ENCODE assay signal across 16 cellular contexts in genomic region chr13:99642841-99643240, GRCh38.
"Had no signal": no experiment of that assay in that cellular context is flagged by ENCODE, and none has a peak within 500 bp of the region (broad histone marks: within the 10 kb centered on the region; RNA-seq: fewer than 3 reads in every experiment).

No MANE protein-coding gene starts in this region.

- DNase-seq: cortex of kidney; effector CD4-positive, alpha-beta T cell; foreskin fibroblast; gastrocnemius medialis; natural killer cell; occipital lobe; right lobe of liver; small intestine; stimulated activated CD4-positive, alpha-beta T cell treated with anti-CD3 and anti-CD28 coated beads, Interleukin-15, amount 100 ng/mL, for 24 hours; stimulated activated CD4-positive, alpha-beta T cell treated with anti-CD3 and anti-CD28 coated beads, Interleukin-2, amount 100 ng/mL, for 48 hours; stimulated activated naive B cell treated with anti-CD40 and anti-IgM and Interleukin-4, amounts not matched to agents 10 μg/mL and 1 μg/mL and 100 μg/mL, for 72 hours; transverse colon had no signal

- H3K4me1 ChIP-seq: parathyroid adenoma, right lobe of liver, transverse colon, vagina had no signal

- H3K27me3 ChIP-seq: gastrocnemius medialis, right lobe of liver, transverse colon, vagina had no signal

- H3K4me3 ChIP-seq: gastrocnemius medialis, lung, right lobe of liver, thoracic aorta, transverse colon, vagina had no signal

- H3K36me3 ChIP-seq: gastrocnemius medialis, right lobe of liver, thoracic aorta, transverse colon, vagina had no signal

- H3K9me3 ChIP-seq: gastrocnemius medialis, right lobe of liver, thoracic aorta, transverse colon, vagina had no signal

- H3K27ac ChIP-seq: gastrocnemius medialis, parathyroid adenoma, right lobe of liver, thoracic aorta, transverse colon, vagina had no signal
